8 cellular contexts compared by ENCODE assay signal in genomic region chr7:49852619-49853462, GRCh38.
DNase-seq lines count a peak whose midpoint lies in the region; ATAC-seq lines count a peak whose summit lies in the region.

No MANE protein-coding gene starts in this region.

- DNase-seq in DMS153 (lab: John Stamatoyannopoulos, UW) (peak; percentile 41), GM19238 (ENCODE audit: insufficient read length, low spot score) (peak; percentile 6), NCI-H345 (lab: John Stamatoyannopoulos, UW) (peak; percentile 54), left cardiac atrium (peak; percentile 33), sciatic nerve (ENCODE audit: low spot score) (no peak), posterior vena cava (ENCODE audit: low spot score) (no peak)
- peak; percentile 16 for DNase-seq in activated naive CD8-positive, alpha-beta T cell treated with anti-CD3 and anti-CD28 coated beads for 36 hours

- no peaks in the 10 kb centered on the region for H3K4me1 Mint-ChIP-seq in activated naive CD8-positive, alpha-beta T cell treated with anti-CD3 and anti-CD28 coated beads for 36 hours

- ATAC-seq in HG03108 (IDR thresholded peaks at IDR 0.05; ENCODE audit: unreplicated experiment) (peak; percentile 60), left cardiac atrium (peak; percentile 77 to 80), sciatic nerve (peak; percentile 73)

- intact Hi-C loops in left cardiac atrium (cut with DNase I) (loop anchor here in 1 of 2 donors (5.0 kb wide), 1 partner anchor 851 kb away; no protein-coding TSS in a partner anchor), sciatic nerve (cut with DNase I) (no loop called here), posterior vena cava (cut with DNase I) (no loop called here)

- no peak overlapping the region for H3K27ac Mint-ChIP-seq in activated naive CD8-positive, alpha-beta T cell treated with anti-CD3 and anti-CD28 coated beads for 36 hours

- H3K9me3 Mint-ChIP-seq in activated naive CD8-positive, alpha-beta T cell treated with anti-CD3 and anti-CD28 coated beads for 36 hours, result no peaks in the 10 kb centered on the region

- no peaks in the 10 kb centered on the region for H3K27me3 Mint-ChIP-seq in activated naive CD8-positive, alpha-beta T cell treated with anti-CD3 and anti-CD28 coated beads for 36 hours

- no peaks in the 10 kb centered on the region for H3K36me3 Mint-ChIP-seq in activated naive CD8-positive, alpha-beta T cell treated with anti-CD3 and anti-CD28 coated beads for 36 hours

- no peak overlapping the region for H3K4me3 Mint-ChIP-seq in activated naive CD8-positive, alpha-beta T cell treated with anti-CD3 and anti-CD28 coated beads for 36 hours

Comparison
In these comparisons a context has a peak if more than half of its experiments do, and no peak if none do; other contexts are left out.
1. DNase-seq: peak in DMS153 (single experiment), GM19238 (single experiment), NCI-H345 (single experiment), activated naive CD8-positive, alpha-beta T cell treated with anti-CD3 and anti-CD28 coated beads for 36 hours (single experiment) and left cardiac atrium (single experiment); none in sciatic nerve (single experiment) and posterior vena cava (single experiment).
2. Peak in every context shown above with its lines, with median percentiles within 50 percentile points of each other: ATAC-seq.